ENCODE assay signal across 16 cellular contexts in genomic region chr4:6937748-6938147, GRCh38. TPM values are rescaled to one million over a fixed set of nuclear protein-coding genes. Genes with fewer than 3 reads are reported as not detected.
A peak's percentile ranks its signal among the peaks of the same experiment; 100 is the strongest.
DNase-seq lines count a peak whose midpoint lies in the region; ATAC-seq and TF ChIP-seq lines count a peak whose summit lies in the region.
"Had no signal": no experiment of that assay in that cellular context is flagged by ENCODE, and none has a peak within 500 bp of the region (broad histone marks: within the 10 kb centered on the region; RNA-seq: fewer than 3 reads in every experiment).

No MANE protein-coding gene starts in this region.

- no peak overlapping the region for H2BK15ac ChIP-seq in neuronal stem cell (ENCODE audit: low read length)

- H2BK120ac ChIP-seq in neuronal stem cell (ENCODE audit: low read depth, low read length) = no peak overlapping the region

- peak overlapping the region in 1 of 2 donors; percentile 83 for H3K27ac Mint-ChIP-seq in natural killer cell treated with Interleukin-12 subunit alpha and Interleukin-12 subunit beta and Interleukin-15 and Interleukin-18, amount 100 ng/mL, for 72 hours
- H3K27ac Mint-ChIP-seq in natural killer cell = peak overlapping the region in 1 of 2 donors; percentile 60
- H3K27ac Mint-ChIP-seq in central memory CD8-positive, alpha-beta T cell (ENCODE audit: low read depth) = peak overlapping the region; percentile 64

- no peak overlapping the region for H2BK12ac ChIP-seq in neuronal stem cell (ENCODE audit: low read length)

- H3K36me3 ChIP-seq in neuronal stem cell (replicated peaks in 1 of 2; ENCODE audit: control insufficient read depth in 2 of 2, insufficient read depth in 2 of 2, low read length in 2 of 2) = peaks cover 0 to 8% of the 10 kb centered on the region in 2 donors

- peaks cover 6% of the 10 kb centered on the region for H3K36me3 Mint-ChIP-seq in natural killer cell treated with Interleukin-12 subunit alpha and Interleukin-12 subunit beta and Interleukin-15 and Interleukin-18, amount 100 ng/mL, for 72 hours
- H3K36me3 Mint-ChIP-seq in natural killer cell = no peaks in the 10 kb centered on the region
- H3K36me3 Mint-ChIP-seq in central memory CD8-positive, alpha-beta T cell (ENCODE audit: insufficient read depth) = peaks cover 13% of the 10 kb centered on the region

- peaks cover 59 to 64% of the 10 kb centered on the region in 2 donors for H3K4me1 Mint-ChIP-seq in natural killer cell treated with Interleukin-12 subunit alpha and Interleukin-12 subunit beta and Interleukin-15 and Interleukin-18, amount 100 ng/mL, for 72 hours (ENCODE audit: low read depth in 2 of 2)
- peaks cover 74 to 88% of the 10 kb centered on the region in 2 donors for H3K4me1 Mint-ChIP-seq in natural killer cell
- peaks cover 82% of the 10 kb centered on the region for H3K4me1 Mint-ChIP-seq in central memory CD8-positive, alpha-beta T cell

- H4K8ac ChIP-seq in neuronal stem cell (ENCODE audit: low read depth, low read length) = no peak overlapping the region

- no peak overlapping the region for H3K27ac ChIP-seq in neuronal stem cell (replicated peaks; ENCODE audit: low read length)

- peak overlapping the region; percentile 21 for H2BK5ac ChIP-seq in neuronal stem cell (ENCODE audit: low read length)

- H3K9me3 Mint-ChIP-seq in natural killer cell treated with Interleukin-12 subunit alpha and Interleukin-12 subunit beta and Interleukin-15 and Interleukin-18, amount 100 ng/mL, for 72 hours = no peaks in the 10 kb centered on the region
- no peaks in the 10 kb centered on the region for H3K9me3 Mint-ChIP-seq in natural killer cell
- H3K9me3 Mint-ChIP-seq in central memory CD8-positive, alpha-beta T cell = no peaks in the 10 kb centered on the region

- no CpG with 5 or more reads among the region's 17 CpGs for WGBS in neuronal stem cell (ENCODE audit: extremely low coverage in 2 of 2, insufficient read length in 2 of 2, insufficient replicate concordance in 1 of 2), 2 donors

- H3K18ac ChIP-seq in neuronal stem cell (ENCODE audit: low read length) = peak overlapping the region; percentile 66

- no peaks in the 10 kb centered on the region for H3K27me3 ChIP-seq in neuronal stem cell (ENCODE audit: control insufficient read depth in 3 of 3, insufficient read depth in 3 of 3, low read depth in 1 of 3, low read length in 3 of 3)

- no peak overlapping the region for H3K4ac ChIP-seq in neuronal stem cell (ENCODE audit: low read length)

- H3K9me3 ChIP-seq in neuronal stem cell (replicated peaks in 1 of 2; ENCODE audit: control insufficient read depth in 2 of 2, insufficient read depth in 1 of 2, low read depth in 1 of 2, low read length in 2 of 2) = peaks cover 1 to 14% of the 10 kb centered on the region in 2 donors
- H3K9me3 ChIP-seq: HAP-1 had no signal

- no peak for TF ChIP-seq CTCF in natural killer cell (IDR thresholded peaks at IDR 0.05)

- H3K4me2 ChIP-seq in neuronal stem cell (ENCODE audit: insufficient read depth, low read length, poor library complexity, severe bottlenecking) = no peak overlapping the region

- intact Hi-C loops in natural killer cell (cut with micrococcal nuclease) = no loop called here

- H3K27me3 Mint-ChIP-seq in natural killer cell treated with Interleukin-12 subunit alpha and Interleukin-12 subunit beta and Interleukin-15 and Interleukin-18, amount 100 ng/mL, for 72 hours = no peaks in the 10 kb centered on the region
- H3K27me3 Mint-ChIP-seq in natural killer cell (ENCODE audit: low read depth in 2 of 2) = no peaks in the 10 kb centered on the region
- H3K27me3 Mint-ChIP-seq in central memory CD8-positive, alpha-beta T cell = no peaks in the 10 kb centered on the region

- DNase-seq in natural killer cell treated with Interleukin-12 subunit alpha and Interleukin-12 subunit beta and Interleukin-15 and Interleukin-18, amount 100 ng/mL, for 72 hours (ENCODE audit: low spot score) = no peak
- DNase-seq in natural killer cell = no peak
- no peak for DNase-seq in central memory CD8-positive, alpha-beta T cell (ENCODE audit: low spot score in 2 of 2)
- no peak for DNase-seq in neuronal stem cell (ENCODE audit: low spot score)
- DNase-seq in stimulated activated CD4-positive, alpha-beta T cell treated with anti-CD3 and anti-CD28 coated beads, Interleukin-4, amount 100 ng/mL, for 24 hours = no peak
- DNase-seq: activated CD8-positive, alpha-beta memory T cell treated with anti-CD3 and anti-CD28 coated beads for 24 hours; activated naive CD4-positive, alpha-beta T cell; effector CD4-positive, alpha-beta T cell; MM.1S; NCI-H187 treated with DMSO at 0.1 percent for 48 hours; NCI-H510A treated with DMSO at 0.1 percent for 48 hours had no signal

- peaks cover 15 to 27% of the 10 kb centered on the region in 2 donors for H3K4me1 ChIP-seq in neuronal stem cell (ENCODE audit: control insufficient read depth in 2 of 2, insufficient read depth in 1 of 2, low read depth in 1 of 2, low read length in 2 of 2)

- H3K4me3 Mint-ChIP-seq in natural killer cell treated with Interleukin-12 subunit alpha and Interleukin-12 subunit beta and Interleukin-15 and Interleukin-18, amount 100 ng/mL, for 72 hours = peak overlapping the region; percentile 7
- H3K4me3 Mint-ChIP-seq in natural killer cell = no peak overlapping the region
- H3K4me3 Mint-ChIP-seq in central memory CD8-positive, alpha-beta T cell = no peak overlapping the region

- no peak for ATAC-seq in natural killer cell treated with Interleukin-12 subunit alpha and Interleukin-12 subunit beta and Interleukin-15 and Interleukin-18, amount 100 ng/mL, for 72 hours
- ATAC-seq in natural killer cell (no peak), GM19467 (IDR thresholded peaks at IDR 0.05; ENCODE audit: unreplicated experiment) (no peak), GM21447 (IDR thresholded peaks at IDR 0.05; ENCODE audit: unreplicated experiment) (no peak), HG03469 (IDR thresholded peaks at IDR 0.05; ENCODE audit: unreplicated experiment) (no peak)
- ATAC-seq in central memory CD8-positive, alpha-beta T cell (replicated peaks; ENCODE audit: extremely low read depth, poor library complexity, severe bottlenecking) = no peak
- ATAC-seq: HepG2 had no signal

- peaks cover 9% of the 10 kb centered on the region for H3K79me1 ChIP-seq in neuronal stem cell (ENCODE audit: low read depth, low read length)

- H3K9ac ChIP-seq in neuronal stem cell (ENCODE audit: low read depth, low read length, poor library complexity) = no peak overlapping the region

- H3K4me3 ChIP-seq in neuronal stem cell (ENCODE audit: low read length in 2 of 2) = no peak overlapping the region
- H3K4me3 ChIP-seq: HAP-1 had no signal

- H3K14ac ChIP-seq in neuronal stem cell (ENCODE audit: low read length) = no peak overlapping the region

- no peak overlapping the region for H2AFZ ChIP-seq in neuronal stem cell (ENCODE audit: low read length)

- H3K23ac ChIP-seq in neuronal stem cell (ENCODE audit: low read depth, low read length, poor library complexity) = peak overlapping the region; percentile 28

- H4K91ac ChIP-seq in neuronal stem cell (ENCODE audit: low read depth, low read length, poor library complexity) = no peak overlapping the region

- H2AK5ac ChIP-seq in neuronal stem cell (ENCODE audit: low read depth, low read length) = peak overlapping the region; percentile 47

RNA-seq across cellular contexts. Expression of gene TBC1D14, which starts 28.1 kb away (rescaled TPM):
- total RNA-seq in natural killer cell treated with Interleukin-12 subunit alpha and Interleukin-12 subunit beta and Interleukin-15 and Interleukin-18, amount 100 ng/mL, for 72 hours = 10 to 100 TPM; 37.3 to 56.9 TPM
- 10 to 100 TPM; 36.0 to 54.7 (median 53.2) TPM for total RNA-seq in natural killer cell
- 33.1 TPM for polyA plus RNA-seq in neuronal stem cell (2013, experiment 1 of 2)
- polyA plus RNA-seq in neuronal stem cell (2013, experiment 2 of 2) = 33.3 TPM
